16 cellular contexts compared by ENCODE assay signal in genomic region chr2:11520092-11520693, GRCh38.
"Had no signal": no experiment of that assay in that cellular context is flagged by ENCODE, and none has a peak within 500 bp of the region (broad histone marks: within the 10 kb centered on the region; RNA-seq: fewer than 3 reads in every experiment).

No MANE protein-coding gene starts in this region.

- H3K27me3 ChIP-seq: neutrophil, stomach had no signal

- H3K4me3 ChIP-seq: psoas muscle, skin epidermis, stomach had no signal

- H3K36me3 ChIP-seq: neutrophil, stomach had no signal

- H3K4me1 ChIP-seq: foreskin keratinocyte, stomach had no signal

- ATAC-seq: foreskin keratinocyte; naive thymus-derived CD4-positive, alpha-beta T cell; psoas muscle; sciatic nerve; stimulated activated naive B cell treated with anti-CD40 and anti-IgM and Interleukin-4, amounts not matched to agents 10 μg/mL and 1 μg/mL and 100 μg/mL, for 72 hours had no signal

- H3K9me3 ChIP-seq: neutrophil, psoas muscle had no signal

- H3K27ac ChIP-seq: foreskin keratinocyte, neutrophil, psoas muscle, skin epidermis, stomach had no signal

- DNase-seq: erythroblast; foreskin keratinocyte; kidney glomerular epithelial cell; naive thymus-derived CD4-positive, alpha-beta T cell; nephron progenitor cell; psoas muscle; retina; stimulated activated CD4-positive, alpha-beta T cell treated with anti-CD3 and anti-CD28 coated beads, Interleukin-2, amount 100 ng/mL, for 24 hours; stimulated activated CD4-positive, alpha-beta T cell treated with anti-CD3 and anti-CD28 coated beads, Interleukin-4, amount 100 ng/mL, for 4 hours; stimulated activated naive B cell treated with anti-CD40 and anti-IgM and Interleukin-4, amounts not matched to agents 10 μg/mL and 1 μg/mL and 100 μg/mL, for 72 hours; stomach; substantia nigra; trophoblast cell had no signal
